In genomic region chr3:48507256-48508061, GRCh38 we compare ENCODE assay signal across 8 cellular contexts. TPM values are rescaled to one million over a fixed set of nuclear protein-coding genes. Genes with fewer than 3 reads are reported as not detected.
DNase-seq lines count a peak whose midpoint lies in the region; ATAC-seq and TF ChIP-seq lines count a peak whose summit lies in the region.

No MANE protein-coding gene starts in this region.

- TF ChIP-seq POLR2A in NB4 (IDR thresholded peaks at IDR 0.05; ENCODE audit: extremely low read depth, insufficient read length): no peak

- no peak overlapping the region for H3K27ac ChIP-seq in mesendoderm (ENCODE audit: low read depth, low read length)

- peak overlapping the region; percentile 42 for H3K56ac ChIP-seq in mesendoderm (ENCODE audit: low read length)

- no peak overlapping the region for H3K23ac ChIP-seq in mesendoderm (ENCODE audit: low read length)

- DNase-seq in Ammon's horn (ENCODE audit: low spot score) (peak; percentile 40), GM19238 (ENCODE audit: insufficient read length, low spot score) (peak; percentile 77), NB4 (ENCODE audit: low read depth) (peak; percentile 77), dermis blood vessel endothelial cell (peak; percentile 83), mesendoderm (peak; percentile 98)
- DNase-seq in activated CD4-positive, alpha-beta T cell treated with anti-CD3 and anti-CD28 coated beads for 48 hours: peak; percentile 73
- peak; percentile 50 to 71 for DNase-seq in stimulated activated CD8-positive, alpha-beta memory T cell treated with anti-CD3 and anti-CD28 coated beads, Interleukin-7, amount 100 ng/mL, for 48 hours (ENCODE audit: extremely low read depth in 1 of 2, low read depth in 1 of 2)

- H3K4ac ChIP-seq in mesendoderm (ENCODE audit: low read depth, low read length): no peak overlapping the region

- peaks cover 12% of the 10 kb centered on the region for H3K4me1 ChIP-seq in mesendoderm (ENCODE audit: control insufficient read depth, low read depth, low read length)

- H4K8ac ChIP-seq in mesendoderm (ENCODE audit: low read depth, low read length): no peak overlapping the region

- no peak overlapping the region for H3K18ac ChIP-seq in mesendoderm (ENCODE audit: low read length)

- no peak overlapping the region for H3K4me3 ChIP-seq in NB4 (ENCODE audit: low read depth, low read length)
- H3K4me3 ChIP-seq in mesendoderm (ENCODE audit: low read length): no peak overlapping the region

- ATAC-seq in HG03439 (IDR thresholded peaks at IDR 0.05; ENCODE audit: unreplicated experiment): no peak

- no peak overlapping the region for H2AK5ac ChIP-seq in mesendoderm (ENCODE audit: low read length)

- H3K9ac ChIP-seq in mesendoderm (ENCODE audit: low read length): peak overlapping the region; percentile 42

- H3K79me2 ChIP-seq in mesendoderm (ENCODE audit: control insufficient read depth, insufficient read depth, low read length): no peaks in the 10 kb centered on the region

- H3K27me3 ChIP-seq in mesendoderm (ENCODE audit: insufficient read depth, low read length, poor library complexity): no peaks in the 10 kb centered on the region

- no peak overlapping the region for H3K4me2 ChIP-seq in mesendoderm (ENCODE audit: low read length)

- no CpG with 5 or more reads among the region's 10 CpGs for WGBS in mesendoderm (ENCODE audit: extremely low coverage, insufficient coverage, low lambda C conversion rate)

- no peak overlapping the region for H2BK5ac ChIP-seq in mesendoderm (ENCODE audit: low read length)

- no peaks in the 10 kb centered on the region for H3K36me3 ChIP-seq in mesendoderm (ENCODE audit: control insufficient read depth, insufficient read depth, low read length)

- peak; percentile 51 for TF ChIP-seq CTCF in NB4 (IDR thresholded peaks at IDR 0.05; ENCODE audit: low read depth, low read length)

- H3K79me1 ChIP-seq in mesendoderm (ENCODE audit: low read length): no peaks in the 10 kb centered on the region

- H2BK120ac ChIP-seq in mesendoderm (ENCODE audit: low read depth, low read length): no peak overlapping the region

- no peak overlapping the region for H4K5ac ChIP-seq in mesendoderm (ENCODE audit: low read length)

- no peak overlapping the region for H2BK15ac ChIP-seq in mesendoderm (replicated peaks; ENCODE audit: low read depth)

RNA-seq across cellular contexts. Expression of gene SHISA5, which starts 3.5 kb away (rescaled TPM):
- total RNA-seq in dermis blood vessel endothelial cell: 95.5 and 133 TPM in 2 replicates
- polyA plus RNA-seq in mesendoderm (2013, experiment 1 of 2): 181 TPM
- 171 TPM for polyA plus RNA-seq in mesendoderm (2013, experiment 2 of 2)

RNA-seq across cellular contexts. Expression of gene PFKFB4, which starts 49.1 kb away (rescaled TPM):
- 2.0 and 2.2 TPM in 2 replicates for total RNA-seq in dermis blood vessel endothelial cell
- polyA plus RNA-seq in mesendoderm (2013, experiment 1 of 2): 3.7 TPM
- 4.3 TPM for polyA plus RNA-seq in mesendoderm (2013, experiment 2 of 2)

RNA-seq across cellular contexts. Expression of gene UCN2, which starts 56.1 kb away (rescaled TPM):
- not detected in 2 replicates for total RNA-seq in dermis blood vessel endothelial cell
- 0.11 TPM for polyA plus RNA-seq in mesendoderm (2013, experiment 1 of 2)
- 0.17 TPM for polyA plus RNA-seq in mesendoderm (2013, experiment 2 of 2)

Comparison
In these comparisons a context has a peak if more than half of its experiments do, and no peak if none do; other contexts are left out.
1. DNase-seq: peak in every context shown above with its lines; median percentile 98 in mesendoderm; 83 in dermis blood vessel endothelial cell; 77 in GM19238; 77 in NB4; 73 in activated CD4-positive, alpha-beta T cell treated with anti-CD3 and anti-CD28 coated beads for 48 hours; 60 in stimulated activated CD8-positive, alpha-beta memory T cell treated with anti-CD3 and anti-CD28 coated beads, Interleukin-7, amount 100 ng/mL, for 48 hours; 40 in Ammon's horn.